In the genomic region with DNA sequence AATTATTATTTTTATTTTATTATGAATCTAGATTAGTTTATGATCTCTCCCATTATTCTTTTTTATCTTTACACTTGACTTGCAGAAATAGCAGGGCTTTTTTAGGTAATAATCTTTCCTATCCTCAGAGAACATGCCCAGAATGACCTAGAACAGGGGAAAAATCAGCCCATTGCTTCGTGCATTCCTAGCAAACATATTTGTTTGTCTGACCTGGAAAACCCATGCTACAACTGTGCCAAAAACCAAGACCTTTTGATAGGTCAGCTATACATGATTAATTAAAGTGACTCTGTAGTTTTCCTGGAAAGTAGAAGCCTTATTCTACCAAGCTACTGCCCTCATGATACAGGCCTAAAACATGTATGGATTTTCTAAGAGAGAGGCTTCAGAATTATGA, we compare ENCODE assay signal across 24 cellular contexts.
"Had no signal": no experiment of that assay in that cellular context is flagged by ENCODE, and none has a peak within 500 bp of the region (broad histone marks: within the 10 kb centered on the region; RNA-seq: fewer than 3 reads in every experiment).

No MANE protein-coding gene starts in this region.

- H3K9me3 ChIP-seq: colonic mucosa, esophagus squamous epithelium, gastrocnemius medialis, left lung, lower lobe of right lung, mucosa of descending colon had no signal

- H3K27ac ChIP-seq: colonic mucosa, epithelial cell of prostate, esophagus squamous epithelium, gastrocnemius medialis, heart right ventricle, left lung, lower lobe of right lung had no signal

- ATAC-seq: effector memory CD8-positive, alpha-beta T cell; gastrocnemius medialis; heart right ventricle; left colon; left lung; left ventricle myocardium superior; lower lobe of right lung; mucosa of descending colon had no signal

- H3K4me3 ChIP-seq: colonic mucosa, esophagus squamous epithelium, gastrocnemius medialis, heart right ventricle, left lung, lower lobe of right lung, mucosa of descending colon had no signal

- H3K27me3 ChIP-seq: colonic mucosa, esophagus squamous epithelium, gastrocnemius medialis, heart right ventricle had no signal

- FAIRE-seq: endometrium, islet of Langerhans, kidney had no signal

- H3K36me3 ChIP-seq: colonic mucosa, esophagus squamous epithelium, gastrocnemius medialis, heart right ventricle, left lung, lower lobe of right lung had no signal

- DNase-seq: colonic mucosa; cortex of kidney; effector CD8-positive, alpha-beta T cell; effector memory CD8-positive, alpha-beta T cell; endodermal cell; esophagus squamous epithelium; foreskin melanocyte; gastrocnemius medialis; glutamatergic neuron; head of caudate nucleus; heart right ventricle; hippocampal formation; kidney; kidney glomerular epithelial cell; left colon; left lung; left ventricle myocardium superior; lower lobe of right lung; mesenchymal stem cell; mucosa of descending colon; naive B cell had no signal

- H3K4me1 ChIP-seq: colonic mucosa, esophagus squamous epithelium, left lung, lower lobe of right lung had no signal
